14 cellular contexts compared by ENCODE assay signal in genomic region chr6:108167449-108167903, GRCh38. TPM values are rescaled to one million over a fixed set of nuclear protein-coding genes. Genes with fewer than 3 reads are reported as not detected.
DNase-seq lines count a peak whose midpoint lies in the region; ATAC-seq and TF ChIP-seq lines count a peak whose summit lies in the region.
"Had no signal": no experiment of that assay in that cellular context is flagged by ENCODE, and none has a peak within 500 bp of the region (broad histone marks: within the 10 kb centered on the region; RNA-seq: fewer than 3 reads in every experiment).

No MANE protein-coding gene starts in this region.

- H3K27me3 ChIP-seq in CD8-positive, alpha-beta T cell (ENCODE audit: insufficient read depth, low read length): peaks cover 64% of the 10 kb centered on the region
- H3K27me3 ChIP-seq in ectodermal cell (ENCODE audit: control insufficient read depth, insufficient read depth, low read length, poor library complexity, severe bottlenecking) (peaks cover 100% of the 10 kb centered on the region), gastroesophageal sphincter (peaks cover 100% of the 10 kb centered on the region), breast epithelium (peaks cover 13 to 92% of the 10 kb centered on the region in 2 donors), brain microvascular endothelial cell (replicated peaks) (peaks cover 99% of the 10 kb centered on the region)

- in situ Hi-C loops in brain microvascular endothelial cell (cut with HindIII; ENCODE audit: low pct_ligation_motif_present, low sequenced_read_pairs): no loop called here

- POLR2A ChIA-PET in CD8-positive, alpha-beta T cell (lab: Charles Lee): no interaction called here
- POLR2A ChIA-PET in HEK293T (lab: Yijun Ruan, JAX): no interaction called here

- CTCF ChIA-PET in CD8-positive, alpha-beta T cell (lab: Charles Lee): no interaction called here
- CTCF ChIA-PET in HEK293T (lab: Yijun Ruan, JAX): no interaction called here

- H3K4me1 ChIP-seq in CD8-positive, alpha-beta T cell (ENCODE audit: insufficient read depth, low read length): peaks cover 37% of the 10 kb centered on the region
- H3K4me1 ChIP-seq in ectodermal cell (ENCODE audit: control insufficient read depth, insufficient read depth, low read length) (peaks cover 60% of the 10 kb centered on the region), gastroesophageal sphincter (peaks cover 0 to 65% (median 37%) of the 10 kb centered on the region in 3 donors), breast epithelium (peaks cover 11 to 37% of the 10 kb centered on the region in 2 donors)
- H3K4me1 ChIP-seq: Caco-2 had no signal

- no peak for TF ChIP-seq CTCF in CD8-positive, alpha-beta T cell (IDR thresholded peaks at IDR 0.05)
- TF ChIP-seq CTCF in nephron (IDR thresholded peaks at IDR 0.05; ENCODE audit: unreplicated experiment in 3 of 3) (no peak), gastroesophageal sphincter (IDR thresholded peaks at IDR 0.05) (no peak), breast epithelium (IDR thresholded peaks at IDR 0.05) (no peak), brain microvascular endothelial cell (IDR thresholded peaks at IDR 0.05; ENCODE audit: low read depth, low read length, missing control alignments) (no peak)

- no peaks in the 10 kb centered on the region for H3K9me3 ChIP-seq in CD8-positive, alpha-beta T cell (ENCODE audit: low read length)
- H3K9me3 ChIP-seq in ectodermal cell (ENCODE audit: control insufficient read depth, low read length) (no peaks in the 10 kb centered on the region), gastroesophageal sphincter (no peaks in the 10 kb centered on the region), breast epithelium (no peaks in the 10 kb centered on the region)
- H3K9me3 ChIP-seq: Caco-2 had no signal

- H3K27me3 Mint-ChIP-seq in CD8-positive, alpha-beta T cell (ENCODE audit: low read depth): peaks cover 79% of the 10 kb centered on the region
- H3K27me3 Mint-ChIP-seq in nephron (ENCODE audit: low read depth): peaks cover 100% of the 10 kb centered on the region

- no peaks in the 10 kb centered on the region for H3K36me3 ChIP-seq in CD8-positive, alpha-beta T cell (ENCODE audit: insufficient read depth, low read length)
- H3K36me3 ChIP-seq in ectodermal cell (ENCODE audit: control insufficient read depth, insufficient read depth, low read length) (no peaks in the 10 kb centered on the region), gastroesophageal sphincter (no peaks in the 10 kb centered on the region), breast epithelium (no peaks in the 10 kb centered on the region), brain microvascular endothelial cell (replicated peaks) (no peaks in the 10 kb centered on the region)

- no peaks in the 10 kb centered on the region for H3K9me3 Mint-ChIP-seq in CD8-positive, alpha-beta T cell
- H3K9me3 Mint-ChIP-seq in nephron: no peaks in the 10 kb centered on the region

- H3K27ac ChIP-seq in CD8-positive, alpha-beta T cell (ENCODE audit: low read depth, low read length): no peak overlapping the region
- H3K27ac ChIP-seq in ectodermal cell (ENCODE audit: insufficient read depth, low read depth, low read length, poor library complexity, severe bottlenecking): no peak overlapping the region
- no peak overlapping the region for H3K27ac ChIP-seq in gastroesophageal sphincter
- H3K27ac ChIP-seq in breast epithelium: no peak overlapping the region
- no peak overlapping the region for H3K27ac ChIP-seq in brain microvascular endothelial cell
- H3K27ac ChIP-seq: SK-N-MC had no signal

- no peak for ATAC-seq in CD8-positive, alpha-beta T cell
- ATAC-seq in gastroesophageal sphincter: no peak

- WGBS in ectodermal cell, 2 experiments: 1% methylated on average over 26 to 28 of the region's 28 CpGs
- WGBS in gastroesophageal sphincter (ENCODE audit: low coverage in 1 of 2), 2 donors: 17 to 25% methylated on average over 4 to 9 of the region's 28 CpGs

- intact Hi-C loops in CD8-positive, alpha-beta T cell (cut with DNase I, micrococcal nuclease): no loop called here
- intact Hi-C loops in breast epithelium (cut with DNase I; ENCODE audit: low total_unique reads): no loop called here

- H3K36me3 Mint-ChIP-seq in CD8-positive, alpha-beta T cell: no peaks in the 10 kb centered on the region
- no peaks in the 10 kb centered on the region for H3K36me3 Mint-ChIP-seq in nephron (ENCODE audit: low read depth)

- no peak for TF ChIP-seq EP300 in gastroesophageal sphincter (IDR thresholded peaks at IDR 0.05)

- peak overlapping the region; percentile 41 for H3K4me3 ChIP-seq in CD8-positive, alpha-beta T cell (ENCODE audit: low read depth, low read length)
- H3K4me3 ChIP-seq in ectodermal cell (ENCODE audit: insufficient read depth, low read depth, low read length) (peak overlapping the region; percentile 7), gastroesophageal sphincter (peak overlapping the region in 1 of 2 donors; percentile 35), breast epithelium (peak overlapping the region in 1 of 3 donors; percentile 8), brain microvascular endothelial cell (ENCODE audit: low read depth, low read length) (no peak overlapping the region)

- no peak for DNase-seq in CD8-positive, alpha-beta T cell
- peak; percentile 45 for DNase-seq in M059J (ENCODE audit: low read depth)
- DNase-seq in breast epithelium (ENCODE audit: low spot score in 2 of 2): no peak
- DNase-seq in HEK293T (ENCODE audit: extremely low spot score): no peak
- no peak for DNase-seq in brain microvascular endothelial cell
- DNase-seq: Caco-2; effector CD8-positive, alpha-beta T cell; Kasumi-1; NCI-H524 treated with DMSO at 0.1 percent for 48 hours had no signal

- H3K4me1 Mint-ChIP-seq in CD8-positive, alpha-beta T cell (ENCODE audit: low read depth): peaks cover 47% of the 10 kb centered on the region
- peaks cover 36% of the 10 kb centered on the region for H3K4me1 Mint-ChIP-seq in nephron

- peak overlapping the region; percentile 54 for H3K4me3 Mint-ChIP-seq in CD8-positive, alpha-beta T cell
- H3K4me3 Mint-ChIP-seq in nephron: peak overlapping the region; percentile 55 to 58 (median 56)

- no peak overlapping the region for H3K27ac Mint-ChIP-seq in CD8-positive, alpha-beta T cell
- H3K27ac Mint-ChIP-seq in nephron: no peak overlapping the region

- TF ChIP-seq POLR2A in gastroesophageal sphincter (IDR thresholded peaks at IDR 0.05) (no peak), breast epithelium (IDR thresholded peaks at IDR 0.05) (no peak)

TF ChIP-seq in HEK293T, 16 proteins besides CTCF, POLR2A, EP300 and RAD21:
- TF ChIP-seq PKNOX1 (IDR thresholded peaks at IDR 0.05) (no peak), L3MBTL2 (conservative IDR thresholded peaks at IDR 0.05) (no peak), NFRKB (IDR thresholded peaks at IDR 0.05) (no peak), ELF4 (IDR thresholded peaks at IDR 0.05) (no peak), FOXA1 (IDR thresholded peaks at IDR 0.05) (no peak), BHLHE40 (IDR thresholded peaks at IDR 0.05; ENCODE audit: borderline replicate concordance) (no peak), ZNF384 (IDR thresholded peaks at IDR 0.05) (no peak)

RNA-seq across cellular contexts. Expression of gene NR2E1, which starts 1.7 kb away (rescaled TPM):
- not detected for total RNA-seq in CD8-positive, alpha-beta T cell
- total RNA-seq in M059J (2014; rRNA removed; shearing (Covaris generic)): 0.37 and 1.2 TPM in 2 replicates
- 0.63 TPM for polyA plus RNA-seq in ectodermal cell (2013, experiment 1 of 4)
- polyA plus RNA-seq in ectodermal cell (2013, experiment 2 of 4): 1.0 TPM
- polyA plus RNA-seq in ectodermal cell (2013, experiment 3 of 4): 0.37 TPM
- 0.73 TPM for polyA plus RNA-seq in ectodermal cell (2013, experiment 4 of 4)
- not detected for total RNA-seq in gastroesophageal sphincter
- total RNA-seq in breast epithelium: under 1 TPM in 1 of 3 donors, not detected in 2; 0.33 TPM
- total RNA-seq: right cardiac atrium had no signal
- polyA plus RNA-seq: right cardiac atrium had no signal
